Comparison of ENCODE assay signal across 8 cellular contexts in the genomic region with DNA sequence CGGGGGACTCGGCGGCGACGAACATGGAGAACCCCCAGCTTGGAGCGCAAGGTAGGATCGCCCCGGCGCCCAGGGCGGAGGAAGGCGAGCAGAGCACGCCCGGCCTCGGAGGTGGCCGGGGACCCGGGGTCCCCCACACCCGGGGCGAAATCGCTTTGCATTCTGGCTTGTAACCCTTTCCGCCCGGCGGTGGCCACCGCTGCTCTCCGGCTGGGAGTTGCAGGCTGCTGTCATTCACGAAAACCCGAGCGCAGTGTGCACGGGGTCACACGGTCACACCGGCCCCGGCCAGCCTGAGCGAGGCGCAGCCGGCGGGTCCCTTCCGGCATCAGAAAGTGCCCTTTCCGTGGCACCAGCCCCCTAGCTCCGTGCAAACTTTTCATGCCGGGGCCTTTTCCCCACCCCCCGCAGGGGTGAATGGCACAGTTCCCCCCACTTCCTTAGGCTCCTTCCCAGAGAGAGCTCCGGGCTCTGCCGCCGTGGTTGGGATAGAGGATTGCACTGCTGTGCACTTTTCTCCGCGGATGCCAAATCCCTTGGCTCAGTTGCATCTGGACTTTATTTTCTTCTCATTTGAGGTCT. TPM values are rescaled to one million over a fixed set of nuclear protein-coding genes. Genes with fewer than 3 reads are reported as not detected.
DNase-seq lines count a peak whose midpoint lies in the region; ATAC-seq and TF ChIP-seq lines count a peak whose summit lies in the region.

No MANE protein-coding gene starts in this region.

- H3K4me2 ChIP-seq in DND-41 (ENCODE audit: insufficient read depth, low read length) (peak overlapping the region; percentile 76), Karpas-422 (ENCODE audit: low read depth, low read length, poor library complexity, severe bottlenecking) (no peak overlapping the region)

- H3K79me2 ChIP-seq in DND-41 (ENCODE audit: insufficient read depth, low read length), result no peaks in the 10 kb centered on the region
- no peaks in the 10 kb centered on the region for H3K79me2 ChIP-seq in Karpas-422 (ENCODE audit: low read length)

- H3K4me1 ChIP-seq in DND-41 (ENCODE audit: insufficient read depth, low read length), result peaks cover 32% of the 10 kb centered on the region
- H3K4me1 ChIP-seq in foreskin keratinocyte, result no peaks in the 10 kb centered on the region
- H3K4me1 ChIP-seq in Karpas-422 (ENCODE audit: low read length), result no peaks in the 10 kb centered on the region

- no peaks in the 10 kb centered on the region for H3K36me3 Mint-ChIP-seq in osteocyte (ENCODE audit: unreplicated experiment)

- ATAC-seq in DND-41 (ENCODE audit: insufficient read depth, low read depth), result peak; percentile 39
- ATAC-seq in foreskin keratinocyte, result peak; percentile 42
- no peak for ATAC-seq in GM19328 (IDR thresholded peaks at IDR 0.05; ENCODE audit: unreplicated experiment)

- H3K9me3 ChIP-seq in DND-41 (ENCODE audit: insufficient read depth, low read length, severe bottlenecking) (no peaks in the 10 kb centered on the region), MG63 (no peaks in the 10 kb centered on the region), Karpas-422 (ENCODE audit: low read length) (no peaks in the 10 kb centered on the region)

- TF ChIP-seq CTCF in DND-41 (IDR thresholded peaks at IDR 0.05; ENCODE audit: borderline replicate concordance, extremely low read depth, low read length, poor library complexity, severe bottlenecking), result no peak
- TF ChIP-seq CTCF in foreskin keratinocyte (conservative IDR thresholded peaks at IDR 0.05), result no peak
- TF ChIP-seq CTCF in osteocyte (IDR thresholded peaks at IDR 0.05), result no peak

- DNase-seq in DND-41, result peak; percentile 29
- peak; percentile 17 for DNase-seq in MG63
- no peak for DNase-seq in foreskin keratinocyte
- DNase-seq in osteocyte (ENCODE audit: extremely low spot score, unreplicated experiment), result no peak
- no peak for DNase-seq in NCI-H345 treated with DMSO at 0.1 percent for 48 hours (lab: John Stamatoyannopoulos, UW; ENCODE audit: unreplicated experiment)
- DNase-seq in SHP77 treated with DMSO at 0.1 percent for 48 hours (lab: John Stamatoyannopoulos, UW), result no peak
- DNase-seq in Karpas-422, result no peak

- no peaks in the 10 kb centered on the region for H3K9me3 Mint-ChIP-seq in osteocyte (ENCODE audit: unreplicated experiment)

- peak overlapping the region; percentile 74 for H3K9ac ChIP-seq in DND-41 (ENCODE audit: low read depth, low read length)
- no peak overlapping the region for H3K9ac ChIP-seq in Karpas-422 (ENCODE audit: low read length)

- H3K27ac Mint-ChIP-seq in osteocyte (ENCODE audit: unreplicated experiment), result no peak overlapping the region

- H3K9me2 ChIP-seq in Karpas-422 (replicated peaks; ENCODE audit: insufficient read depth, low read length), result no peaks in the 10 kb centered on the region

- H3K27ac ChIP-seq in DND-41 (ENCODE audit: low read length) (peak overlapping the region; percentile 23; the same call in 1 of the 2 replicates), foreskin keratinocyte (no peak overlapping the region), Karpas-422 (ENCODE audit: low read length) (no peak overlapping the region)

- H4K20me1 ChIP-seq in DND-41 (ENCODE audit: insufficient read depth, low read length) (0 out of 2 replicates have a peak, but pooled peaks cover 4% of the 10 kb centered on the region), Karpas-422 (ENCODE audit: insufficient read depth, low read depth, low read length) (no peaks in the 10 kb centered on the region)

- H3K36me3 ChIP-seq in DND-41 (ENCODE audit: insufficient read depth, low read length) (no peaks in the 10 kb centered on the region), MG63 (no peaks in the 10 kb centered on the region), Karpas-422 (ENCODE audit: insufficient read depth, low read length) (no peaks in the 10 kb centered on the region)

- H3K27me3 Mint-ChIP-seq in osteocyte (ENCODE audit: unreplicated experiment), result peaks cover 58% of the 10 kb centered on the region

- peak overlapping the region; percentile 67 for H3K4me3 Mint-ChIP-seq in osteocyte (ENCODE audit: unreplicated experiment)

- H3K4me3 ChIP-seq in DND-41 (ENCODE audit: low read depth in 1 of 2, low read length in 2 of 2) (peak overlapping the region; percentile 36 to 65), MG63 (peak overlapping the region; percentile 36), Karpas-422 (ENCODE audit: low read length) (no peak overlapping the region)

- peaks cover 9% of the 10 kb centered on the region for H3K4me1 Mint-ChIP-seq in osteocyte (ENCODE audit: unreplicated experiment)

- H3K27me3 ChIP-seq in DND-41 (ENCODE audit: insufficient read depth, low read length, poor library complexity) (peaks cover 24% of the 10 kb centered on the region), MG63 (peaks cover 11% of the 10 kb centered on the region), foreskin keratinocyte (peaks cover 71% of the 10 kb centered on the region), Karpas-422 (ENCODE audit: low read length) (no peaks in the 10 kb centered on the region)

- H2AFZ ChIP-seq in DND-41 (ENCODE audit: low read depth, low read length), result peak overlapping the region; percentile 62
- no peak overlapping the region for H2AFZ ChIP-seq in Karpas-422 (ENCODE audit: low read length)

RNA-seq across cellular contexts. Expression of a gene that starts 0.8 kb away (rescaled TPM):
- 1.0 and 3.4 TPM in 2 replicates for total RNA-seq in MG63 (2014; rRNA removed; shearing (Covaris generic); ENCODE audit: low replicate concordance)
- total RNA-seq in foreskin keratinocyte, result 7.4 and 8.7 TPM in 2 replicates
- polyA plus RNA-seq in foreskin keratinocyte, result 6.0 and 7.2 TPM in 2 replicates
- total RNA-seq in osteocyte, result 43.3 and 47.1 TPM in 2 replicates
- 0.11 TPM in 1 of 2 replicates, not detected in the other for total RNA-seq in Karpas-422 (2014; rRNA removed; shearing (Covaris generic); ENCODE audit: low replicate concordance)

Comparison
In these comparisons a context has a peak if more than half of its experiments do, and no peak if none do; other contexts are left out.
1. DNase-seq: peak in DND-41 (single experiment) and MG63 (single experiment); none in foreskin keratinocyte (0 of 2), osteocyte (single experiment), NCI-H345 treated with DMSO at 0.1 percent for 48 hours (single experiment), SHP77 treated with DMSO at 0.1 percent for 48 hours (single experiment) and Karpas-422 (single experiment).